Comparison of ENCODE assay signal across 10 cellular contexts in the genomic region with DNA sequence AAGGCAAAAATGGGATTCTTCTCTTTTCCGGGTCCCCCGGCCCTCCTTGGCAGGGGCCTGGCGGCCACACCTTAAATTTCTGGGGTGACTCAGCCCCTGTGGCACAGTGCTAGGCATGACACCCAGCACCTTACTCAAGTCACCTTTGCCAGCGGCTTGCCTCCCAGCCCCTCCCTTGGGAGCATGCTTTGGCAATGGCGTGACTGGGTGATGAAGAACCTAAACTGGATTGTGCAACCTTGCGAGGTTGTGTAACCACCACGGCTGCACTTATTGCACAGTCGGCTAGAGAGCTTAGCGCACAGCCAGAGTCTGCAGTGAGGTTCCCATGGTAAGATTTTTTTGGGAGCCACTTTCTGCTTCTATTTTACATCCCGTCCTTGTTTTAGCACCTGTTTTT. TPM values are rescaled to one million over a fixed set of nuclear protein-coding genes. Genes with fewer than 3 reads are reported as not detected.
DNase-seq lines count a peak whose midpoint lies in the region; ATAC-seq and TF ChIP-seq lines count a peak whose summit lies in the region.
"Had no signal": no experiment of that assay in that cellular context is flagged by ENCODE, and none has a peak within 500 bp of the region (broad histone marks: within the 10 kb centered on the region; RNA-seq: fewer than 3 reads in every experiment).

No MANE protein-coding gene starts in this region.

- no peaks in the 10 kb centered on the region for H3K36me3 ChIP-seq in Caco-2 (ENCODE audit: control insufficient read depth, insufficient read depth, low read length)
- H3K36me3 ChIP-seq in osteoblast (ENCODE audit: insufficient read depth, low read length): no peaks in the 10 kb centered on the region

- TF ChIP-seq CTCF in Caco-2 (IDR thresholded peaks at IDR 0.05; ENCODE audit: insufficient read depth in 1 of 2, low read depth in 1 of 2, low read length in 1 of 2, severe bottlenecking in 1 of 2, unreplicated experiment in 1 of 2) (no peak), epithelial cell of proximal tubule (conservative IDR thresholded peaks at IDR 0.05; ENCODE audit: low read depth, low read length) (no peak), osteoblast (IDR thresholded peaks at IDR 0.05; ENCODE audit: extremely low read depth, low read depth, low read length) (no peak)

- H3K27me3 ChIP-seq in Caco-2 (replicated peaks; ENCODE audit: control insufficient read depth, insufficient read depth, low read length) (no peaks in the 10 kb centered on the region), osteoblast (ENCODE audit: insufficient read depth, low read length) (peaks cover 4% of the 10 kb centered on the region)

- H3K9me3 Mint-ChIP-seq in Caco-2 (ENCODE audit: unreplicated experiment) (peaks cover 10% of the 10 kb centered on the region), immature natural killer cell (no peaks in the 10 kb centered on the region)

- CTCF ChIA-PET in Caco-2 (lab: Charles Lee): interaction anchor here (2.9 kb wide), 1 partner anchor 106 kb away, joined by 8 read pairs; no protein-coding TSS in a partner anchor

- POLR2A ChIA-PET in Caco-2 (lab: Charles Lee): no interaction called here

- no peak overlapping the region for H3K27ac ChIP-seq in osteoblast (ENCODE audit: low read depth, low read length)

- peak overlapping the region; percentile 59 for H3K4me2 ChIP-seq in osteoblast (ENCODE audit: insufficient read depth, low read length)

- H4K20me1 ChIP-seq in osteoblast (ENCODE audit: insufficient read depth, low read length): no peaks in the 10 kb centered on the region

- H3K9me3 ChIP-seq in Caco-2: 0 out of 2 replicates have a peak, but pooled peaks cover 4% of the 10 kb centered on the region
- H3K9me3 ChIP-seq in osteoblast (ENCODE audit: low read depth, low read length): no peaks in the 10 kb centered on the region

- no peak overlapping the region for H2AFZ ChIP-seq in osteoblast (ENCODE audit: low read length)

- peak; percentile 67 to 70 for DNase-seq in Caco-2
- DNase-seq in NCI-H69 (lab: John Stamatoyannopoulos, UW): peak; percentile 39
- DNase-seq in epithelial cell of proximal tubule (ENCODE audit: low read depth): peak; percentile 68
- DNase-seq in osteoblast (ENCODE audit: insufficient read length, low spot score, missing footprints): no peak
- DNase-seq in dermis blood vessel endothelial cell: no peak
- no peak for DNase-seq in immature natural killer cell
- DNase-seq: activated naive CD8-positive, alpha-beta T cell treated with anti-CD3 and anti-CD28 coated beads, Interleukin-2, amount 50 U/mL, for 24 hours; stimulated activated CD4-positive, alpha-beta T cell treated with anti-CD3 and anti-CD28 coated beads, Interleukin-4, amount 100 ng/mL, for 4 hours had no signal

- no peak overlapping the region for H3K4me3 Mint-ChIP-seq in Caco-2 (ENCODE audit: unreplicated experiment)
- no peak overlapping the region for H3K4me3 Mint-ChIP-seq in immature natural killer cell
- H3K4me3 Mint-ChIP-seq: activated naive CD8-positive, alpha-beta T cell treated with anti-CD3 and anti-CD28 coated beads, Interleukin-2, amount 50 U/mL, for 24 hours had no signal

- intact Hi-C loops in Caco-2 (cut with micrococcal nuclease; ENCODE audit: unreplicated experiment): no loop called here

- H3K4me1 Mint-ChIP-seq in Caco-2 (ENCODE audit: low read depth, unreplicated experiment) (peaks cover 5% of the 10 kb centered on the region), immature natural killer cell (no peaks in the 10 kb centered on the region)
- H3K4me1 Mint-ChIP-seq: activated naive CD8-positive, alpha-beta T cell treated with anti-CD3 and anti-CD28 coated beads, Interleukin-2, amount 50 U/mL, for 24 hours had no signal

- H3K27ac Mint-ChIP-seq in Caco-2 (ENCODE audit: unreplicated experiment) (no peak overlapping the region), immature natural killer cell (no peak overlapping the region)
- H3K27ac Mint-ChIP-seq: activated naive CD8-positive, alpha-beta T cell treated with anti-CD3 and anti-CD28 coated beads, Interleukin-2, amount 50 U/mL, for 24 hours had no signal

- no peaks in the 10 kb centered on the region for H3K79me2 ChIP-seq in osteoblast (ENCODE audit: insufficient read depth, low read length)

- H3K4me1 ChIP-seq in Caco-2 (0 out of 2 replicates have a peak, but pooled peaks cover 6% of the 10 kb centered on the region), osteoblast (ENCODE audit: insufficient read depth, low read length) (peaks cover 8% of the 10 kb centered on the region)

- H3K36me3 Mint-ChIP-seq in Caco-2 (ENCODE audit: insufficient read depth, unreplicated experiment) (no peaks in the 10 kb centered on the region), immature natural killer cell (no peaks in the 10 kb centered on the region)

- BruUV-seq in Caco-2 (replicated peaks; lab: Mats Ljungman, UMichigan): no TSS peak

- peaks cover 4% of the 10 kb centered on the region for H3K27me3 Mint-ChIP-seq in Caco-2 (ENCODE audit: insufficient read depth, unreplicated experiment)
- peaks cover 4 to 8% (median 6%) of the 10 kb centered on the region in 3 donors for H3K27me3 Mint-ChIP-seq in immature natural killer cell (ENCODE audit: low read depth in 3 of 3)

- H3K4me3 ChIP-seq in Caco-2 (ENCODE audit: low read depth, low read length): no peak overlapping the region
- H3K4me3 ChIP-seq in epithelial cell of proximal tubule (ENCODE audit: low read depth, low read length): peak overlapping the region; percentile 17
- peak overlapping the region; percentile 31 for H3K4me3 ChIP-seq in osteoblast (ENCODE audit: insufficient read depth, low read length)

- ATAC-seq in HG02763 (IDR thresholded peaks at IDR 0.05; ENCODE audit: unreplicated experiment) (no peak), GM18498 (IDR thresholded peaks at IDR 0.05; ENCODE audit: unreplicated experiment) (no peak)
- ATAC-seq: activated naive CD8-positive, alpha-beta T cell treated with anti-CD3 and anti-CD28 coated beads, Interleukin-2, amount 50 U/mL, for 24 hours had no signal

RNA-seq across cellular contexts. Expression of gene LDLRAD3, which starts 16.1 kb away (rescaled TPM):
- total RNA-seq in Caco-2 (2022) (9.9 and 11.8 TPM in 2 replicates), epithelial cell of proximal tubule (8.2 TPM in 2 replicates), osteoblast (8.5 and 10.5 TPM in 2 replicates), dermis blood vessel endothelial cell (9.7 and 13.4 TPM in 2 replicates)
- under 1 TPM in 1 of 3 donors, not detected in 2; 0.84 TPM for polyA plus RNA-seq in immature natural killer cell

Comparison
In these comparisons a context has a peak if more than half of its experiments do, and no peak if none do; other contexts are left out.
1. DNase-seq: peak in Caco-2 (2 of 2), NCI-H69 (single experiment) and epithelial cell of proximal tubule (single experiment); none in osteoblast (single experiment), dermis blood vessel endothelial cell (single experiment) and immature natural killer cell (0 of 3).